Comparison of ENCODE assay signal across 8 cellular contexts in genomic region chr19:14363203-14364097, GRCh38. TPM values are rescaled to one million over a fixed set of nuclear protein-coding genes. Genes with fewer than 3 reads are reported as not detected.
DNase-seq lines count a peak whose midpoint lies in the region; ATAC-seq lines count a peak whose summit lies in the region.

No MANE protein-coding gene starts in this region.

- ATAC-seq in GM21529 (IDR thresholded peaks at IDR 0.05; ENCODE audit: unreplicated experiment): peak; percentile 41
- peak in 3 of 4 experiments; percentile 39 to 52 (median 42) for ATAC-seq in T-cell (replicated peaks in 1 of 4)
- no peak for ATAC-seq in central memory CD8-positive, alpha-beta T cell (replicated peaks; ENCODE audit: extremely low read depth, poor library complexity, severe bottlenecking)

- CTCF ChIA-PET in T-cell (lab: Charles Lee): interaction anchor here (0.5 to 3.4 kb wide), 9 partner anchors 9 to 226 kb away, joined by 3 to 12 read pairs (median 6); partner anchors contain the start of gene ADGRE5 (in 1 of the 2)

- H3K27me3 Mint-ChIP-seq in T-cell: no peaks in the 10 kb centered on the region
- H3K27me3 Mint-ChIP-seq in central memory CD8-positive, alpha-beta T cell: no peaks in the 10 kb centered on the region

- POLR2A ChIA-PET in T-cell (lab: Charles Lee): interaction anchor here (0.5 to 4.4 kb wide), 7 partner anchors 17 to 169 kb away, joined by 4 to 55 read pairs (median 4); partner anchors contain the start of gene ADGRE5 (in 1 of the 2)

- no peaks in the 10 kb centered on the region for H3K9me3 Mint-ChIP-seq in T-cell
- H3K9me3 Mint-ChIP-seq in central memory CD8-positive, alpha-beta T cell: no peaks in the 10 kb centered on the region

- no peaks in the 10 kb centered on the region for H3K36me3 Mint-ChIP-seq in T-cell
- H3K36me3 Mint-ChIP-seq in central memory CD8-positive, alpha-beta T cell (ENCODE audit: insufficient read depth): peaks cover 11% of the 10 kb centered on the region

- peaks cover 52 to 58% (median 54%) of the 10 kb centered on the region in 3 donors for H3K4me1 Mint-ChIP-seq in T-cell
- H3K4me1 Mint-ChIP-seq in central memory CD8-positive, alpha-beta T cell: peaks cover 45% of the 10 kb centered on the region

- H3K4me3 Mint-ChIP-seq in T-cell: peak overlapping the region; percentile 74 to 83 (median 74)
- H3K4me3 Mint-ChIP-seq in central memory CD8-positive, alpha-beta T cell: peak overlapping the region; percentile 84

- peak; percentile 48 for DNase-seq in AG08395 (ENCODE audit: low spot score)
- DNase-seq in T-cell: peak in 7 of 34 experiments; percentile 42 to 55 (median 47)
- no peak for DNase-seq in central memory CD8-positive, alpha-beta T cell (ENCODE audit: low spot score in 2 of 2)
- peak; percentile 80 for DNase-seq in kidney tubule cell (ENCODE audit: low spot score)
- peak; percentile 62 for DNase-seq in stimulated activated CD4-positive, alpha-beta T cell treated with anti-CD3 and anti-CD28 coated beads, Interleukin-4, amount 100 ng/mL, for 24 hours
- no peak for DNase-seq in globus pallidus (ENCODE audit: low spot score)
- no peak for DNase-seq in amniotic stem cell (lab: John Stamatoyannopoulos, UW)

- H3K27ac Mint-ChIP-seq in T-cell: peak overlapping the region; percentile 86 to 96
- H3K27ac Mint-ChIP-seq in central memory CD8-positive, alpha-beta T cell (ENCODE audit: low read depth): peak overlapping the region; percentile 90

RNA-seq across cellular contexts. Expression of gene ADGRE5, which starts 17.8 kb away (rescaled TPM):
- 1,000 to 10,000 TPM in 1 of 5 donors, 100 to 1,000 TPM in 4; 194 to 1,118 (median 206) TPM for total RNA-seq in T-cell

RNA-seq across cellular contexts. Expression of gene DDX39A, which starts 55.7 kb away (rescaled TPM):
- 100 to 1,000 TPM; 159 to 280 (median 179) TPM for total RNA-seq in T-cell

Comparison
In these comparisons a context has a peak if more than half of its experiments do, and no peak if none do; other contexts are left out.
1. DNase-seq: peak in AG08395 (single experiment), kidney tubule cell (single experiment) and stimulated activated CD4-positive, alpha-beta T cell treated with anti-CD3 and anti-CD28 coated beads, Interleukin-4, amount 100 ng/mL, for 24 hours (single experiment); none in central memory CD8-positive, alpha-beta T cell (0 of 2), globus pallidus (single experiment) and amniotic stem cell (single experiment).